ENCODE assay signal across 15 cellular contexts in genomic region chr16:89695875-89696597, GRCh38. TPM values are rescaled to one million over a fixed set of nuclear protein-coding genes. Genes with fewer than 3 reads are reported as not detected.
DNase-seq lines count a peak whose midpoint lies in the region; ATAC-seq and TF ChIP-seq lines count a peak whose summit lies in the region.
"Had no signal": no experiment of that assay in that cellular context is flagged by ENCODE, and none has a peak within 500 bp of the region (broad histone marks: within the 10 kb centered on the region; RNA-seq: fewer than 3 reads in every experiment).

No MANE protein-coding gene starts in this region.

- no peaks in the 10 kb centered on the region for H3K9me3 ChIP-seq in heart right ventricle
- H3K9me3 ChIP-seq: suprapubic skin had no signal

- H3K36me3 Mint-ChIP-seq in type B pancreatic cell = peaks cover 5% of the 10 kb centered on the region

- H3K4me3 Mint-ChIP-seq in type B pancreatic cell = no peak overlapping the region
- H3K4me3 Mint-ChIP-seq: activated naive CD8-positive, alpha-beta T cell treated with anti-CD3 and anti-CD28 coated beads, Interleukin-2, amount 10 ng/mL, durations not matched to agents 7 days and 5 days; T-helper 1 cell treated with Interleukin-12 subunit alpha and Interleukin-12 subunit beta and Interleukin-4 antibody, amounts not matched to agents 30 μg/mL and 1 μg/mL, for 36 hours had no signal

- H3K27me3 ChIP-seq in heart right ventricle = no peaks in the 10 kb centered on the region
- H3K27me3 ChIP-seq: suprapubic skin had no signal

- 88 to 89% methylated on average over 21 of the region's 21 CpGs for WGBS in heart right ventricle, 2 donors

- peaks cover 9 to 25% (median 16%) of the 10 kb centered on the region in 9 donors for H3K4me1 ChIP-seq in heart right ventricle

- ATAC-seq in left cardiac atrium = no peak
- no peak for ATAC-seq in heart right ventricle
- no peak for ATAC-seq in stimulated activated naive CD8-positive, alpha-beta T cell treated with anti-CD3 and anti-CD28 coated beads, Interleukin-15, Interleukin-2, amounts not matched to agents 100 U/mL and 50 U/mL, for 24 hours
- no peak for ATAC-seq in HG03521 (IDR thresholded peaks at IDR 0.05; ENCODE audit: unreplicated experiment)

- H3K4me1 Mint-ChIP-seq in type B pancreatic cell (ENCODE audit: unreplicated experiment) = peaks cover 9% of the 10 kb centered on the region

- no peak overlapping the region for H3K27ac Mint-ChIP-seq in type B pancreatic cell
- H3K27ac Mint-ChIP-seq: activated naive CD8-positive, alpha-beta T cell treated with anti-CD3 and anti-CD28 coated beads, Interleukin-2, amount 10 ng/mL, durations not matched to agents 7 days and 5 days; T-helper 1 cell treated with Interleukin-12 subunit alpha and Interleukin-12 subunit beta and Interleukin-4 antibody, amounts not matched to agents 30 μg/mL and 1 μg/mL, for 36 hours had no signal

- H3K9me3 Mint-ChIP-seq in type B pancreatic cell = no peaks in the 10 kb centered on the region
- H3K9me3 Mint-ChIP-seq: activated naive CD8-positive, alpha-beta T cell treated with anti-CD3 and anti-CD28 coated beads, Interleukin-2, amount 10 ng/mL, durations not matched to agents 7 days and 5 days; T-helper 1 cell treated with Interleukin-12 subunit alpha and Interleukin-12 subunit beta and Interleukin-4 antibody, amounts not matched to agents 30 μg/mL and 1 μg/mL, for 36 hours had no signal

- peaks cover 0 to 71% (median 10%) of the 10 kb centered on the region in 9 donors for H3K36me3 ChIP-seq in heart right ventricle

- DNase-seq in left cardiac atrium = peak; percentile 35
- DNase-seq in heart right ventricle = no peak
- DNase-seq in coronary artery (ENCODE audit: low spot score) = peak; percentile 69
- DNase-seq in stimulated activated naive CD8-positive, alpha-beta T cell treated with anti-CD3 and anti-CD28 coated beads, Interleukin-15, Interleukin-2, amounts not matched to agents 100 U/mL and 50 U/mL, for 24 hours = peak; percentile 4
- DNase-seq in type B pancreatic cell (ENCODE audit: extremely low spot score, unreplicated experiment) = no peak
- DNase-seq: activated CD4-positive, CD25-positive, alpha-beta regulatory T cell treated with anti-CD3 and anti-CD28 coated beads, Interleukin-2, amount 50 U/mL, for 72 hours; GM23248; KBM-7; NCI-H1436 treated with DMSO at 0.1 percent for 48 hours; NCI-H510A treated with DMSO at 0.1 percent for 48 hours; stimulated activated CD4-positive, alpha-beta T cell treated with anti-CD3 and anti-CD28 coated beads, Interleukin-12 subunit alpha, Interleukin-12 subunit beta, amount 100 ng/mL, for 4 hours had no signal

- no peak overlapping the region for H3K27ac ChIP-seq in heart right ventricle
- no peak overlapping the region for H3K27ac ChIP-seq in coronary artery
- H3K27ac ChIP-seq: GM23248, suprapubic skin had no signal

- no peaks in the 10 kb centered on the region for H3K27me3 Mint-ChIP-seq in type B pancreatic cell
- H3K27me3 Mint-ChIP-seq: activated naive CD8-positive, alpha-beta T cell treated with anti-CD3 and anti-CD28 coated beads, Interleukin-2, amount 10 ng/mL, durations not matched to agents 7 days and 5 days had no signal

- TF ChIP-seq CTCF in heart right ventricle (IDR thresholded peaks at IDR 0.05) (no peak), coronary artery (IDR thresholded peaks at IDR 0.05) (no peak), type B pancreatic cell (conservative IDR thresholded peaks at IDR 0.05) (no peak)

- intact Hi-C loops in left cardiac atrium (cut with DNase I) (no loop called here), heart right ventricle (cut with DNase I) (no loop called here)

- H3K4me3 ChIP-seq in heart right ventricle = no peak overlapping the region
- H3K4me3 ChIP-seq in coronary artery = no peak overlapping the region
- H3K4me3 ChIP-seq: GM23248, suprapubic skin had no signal

RNA-seq across cellular contexts. Expression of gene SPATA2L, which starts 5.5 kb away (rescaled TPM):
- total RNA-seq in left cardiac atrium = 1 to 10 TPM; 4.5 to 7.1 TPM
- total RNA-seq in heart right ventricle = 1 to 10 TPM; 1.9 to 4.1 (median 2.9) TPM
- 10 to 100 TPM in 1 of 2 donors, 1 to 10 TPM in 1; 3.2 to 13.0 TPM for polyA plus RNA-seq in heart right ventricle
- 12.6 and 18.5 TPM in 2 replicates for total RNA-seq in type B pancreatic cell (ENCODE audit: low replicate concordance)

RNA-seq across cellular contexts. Expression of gene CDK10, which starts 9.5 kb away (rescaled TPM):
- total RNA-seq in left cardiac atrium (10 to 100 TPM; 22.6 to 28.0 TPM), heart right ventricle (10 to 100 TPM; 14.7 to 31.4 (median 21.6) TPM), type B pancreatic cell (ENCODE audit: low replicate concordance) (104 and 132 TPM in 2 replicates)
- 10 to 100 TPM; 35.9 to 63.4 TPM for polyA plus RNA-seq in heart right ventricle

RNA-seq across cellular contexts. Expression of gene VPS9D1, which starts 24.7 kb away (rescaled TPM):
- 10 to 100 TPM; 11.6 to 12.6 TPM for total RNA-seq in left cardiac atrium
- total RNA-seq in heart right ventricle = 10 to 100 TPM in 9 of 10 donors, 1 to 10 TPM in 1; 9.3 to 15.6 (median 11.8) TPM
- 10 to 100 TPM in 1 of 2 donors, 1 to 10 TPM in 1; 7.0 to 41.0 TPM for polyA plus RNA-seq in heart right ventricle
- 16.4 and 17.3 TPM in 2 replicates for total RNA-seq in type B pancreatic cell (ENCODE audit: low replicate concordance)

RNA-seq across cellular contexts. Expression of gene ZNF276, which starts 25.3 kb away (rescaled TPM):
- total RNA-seq in left cardiac atrium (10 to 100 TPM; 11.9 to 18.2 TPM), heart right ventricle (10 to 100 TPM in 9 of 10 donors, 1 to 10 TPM in 1; 8.2 to 16.0 (median 12.8) TPM), type B pancreatic cell (ENCODE audit: low replicate concordance) (21.1 and 28.0 TPM in 2 replicates)
- polyA plus RNA-seq in heart right ventricle = 10 to 100 TPM; 12.2 to 29.3 TPM

RNA-seq across cellular contexts. Expression of gene SPATA33, which starts 38.4 kb away (rescaled TPM):
- total RNA-seq in left cardiac atrium (1 to 10 TPM; 2.4 to 3.6 TPM), heart right ventricle (1 to 10 TPM in 9 of 10 donors, under 1 TPM in 1; 0.76 to 4.6 (median 2.4) TPM), type B pancreatic cell (ENCODE audit: low replicate concordance) (11.7 and 23.2 TPM in 2 replicates)
- 1 to 10 TPM; 4.1 TPM for polyA plus RNA-seq in heart right ventricle

Comparison
In these comparisons a context has a peak if more than half of its experiments do, and no peak if none do; other contexts are left out.
1. DNase-seq: peak in left cardiac atrium (single experiment), coronary artery (single experiment) and stimulated activated naive CD8-positive, alpha-beta T cell treated with anti-CD3 and anti-CD28 coated beads, Interleukin-15, Interleukin-2, amounts not matched to agents 100 U/mL and 50 U/mL, for 24 hours (single experiment); none in heart right ventricle (0 of 2) and type B pancreatic cell (single experiment).